8 cellular contexts compared by ENCODE assay signal in the genomic region with DNA sequence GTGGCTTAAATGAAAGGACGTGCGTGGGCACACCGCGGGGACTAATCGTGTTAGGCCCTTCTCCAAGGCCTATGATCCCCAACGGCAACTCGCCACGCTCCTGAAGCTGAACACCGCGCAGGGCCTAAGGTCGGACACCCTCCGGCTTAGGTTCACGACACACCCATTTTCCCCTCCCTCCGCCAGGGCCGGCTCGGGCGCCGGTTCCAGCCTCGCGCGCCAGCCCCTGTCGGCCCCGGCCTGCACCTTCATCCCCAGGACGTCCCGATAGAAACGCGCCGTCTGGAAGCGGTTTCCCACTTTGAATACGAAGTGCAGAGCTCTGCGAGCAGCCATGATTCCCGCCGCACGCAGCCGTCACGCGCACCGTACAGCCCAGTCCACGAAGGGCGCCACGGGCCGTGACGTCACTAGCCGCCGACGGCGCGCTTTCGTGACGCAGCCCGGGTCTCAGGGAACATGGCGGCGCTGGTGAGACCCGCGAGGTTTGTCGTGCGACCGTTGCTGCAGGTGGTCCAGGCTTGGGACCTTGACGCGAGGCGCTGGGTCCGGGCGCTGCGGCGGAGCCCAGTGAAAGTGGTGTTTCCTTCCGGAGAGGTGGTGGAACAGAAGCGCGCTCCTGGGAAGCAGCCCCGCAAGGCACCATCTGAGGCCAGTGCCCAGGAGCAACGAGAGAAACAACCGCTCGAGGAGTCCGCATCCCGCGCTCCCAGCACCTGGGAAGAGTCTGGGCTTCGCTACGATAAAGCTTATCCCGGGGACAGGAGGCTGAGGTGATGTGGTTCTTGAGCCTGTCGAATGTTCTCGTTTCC. TPM values are rescaled to one million over a fixed set of nuclear protein-coding genes. Genes with fewer than 3 reads are reported as not detected.
DNase-seq lines count a peak whose midpoint lies in the region; ATAC-seq and TF ChIP-seq lines count a peak whose summit lies in the region.

A gene with protein sequence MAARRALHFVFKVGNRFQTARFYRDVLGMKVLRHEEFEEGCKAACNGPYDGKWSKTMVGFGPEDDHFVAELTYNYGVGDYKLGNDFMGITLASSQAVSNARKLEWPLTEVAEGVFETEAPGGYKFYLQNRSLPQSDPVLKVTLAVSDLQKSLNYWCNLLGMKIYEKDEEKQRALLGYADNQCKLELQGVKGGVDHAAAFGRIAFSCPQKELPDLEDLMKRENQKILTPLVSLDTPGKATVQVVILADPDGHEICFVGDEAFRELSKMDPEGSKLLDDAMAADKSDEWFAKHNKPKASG (minus strand): TSS at position 361 of the 812 bp plus-strand sequence. CDS start 25 bp downstream, at position 336.
TSS of gene MRM3 (plus strand) at position 434 of the 812 bp plus-strand sequence. CDS start at position 460, 26 bp downstream.

- H3K4me1 ChIP-seq in transverse colon, result peaks cover 6 to 24% (median 15%) of the 10 kb centered on the region in 4 donors

- H3K36me3 ChIP-seq in transverse colon, result peaks cover 0 to 14% (median 5%) of the 10 kb centered on the region in 4 donors

- peaks cover 35% of the 10 kb centered on the region for H3K36me3 Mint-ChIP-seq in activated naive CD8-positive, alpha-beta T cell treated with anti-CD3 and anti-CD28 coated beads, Interleukin-2, amount 50 U/mL, for 24 hours (ENCODE audit: low read depth)

- no peak for TF ChIP-seq EP300 in transverse colon (IDR thresholded peaks at IDR 0.05; ENCODE audit: low read depth)

- 1% methylated on average over 80 of the region's 80 CpGs; no CpG with 5 or more reads in 1 of the 2 donors for WGBS in transverse colon (ENCODE audit: low coverage in 1 of 2), 2 donors

- H3K4me1 Mint-ChIP-seq in activated naive CD8-positive, alpha-beta T cell treated with anti-CD3 and anti-CD28 coated beads, Interleukin-2, amount 50 U/mL, for 24 hours, result peaks cover 45% of the 10 kb centered on the region

- H3K4me3 ChIP-seq in transverse colon, result peak within 1 kb of the TSS; percentile 59 to 93 (median 74)

- TF ChIP-seq CTCF in GM10266 (IDR thresholded peaks at IDR 0.05; ENCODE audit: control insufficient read depth, insufficient read depth, low read depth, missing control alignments) (no peak), transverse colon (IDR thresholded peaks at IDR 0.05) (peak in 4 of 5 experiments; percentile 10 to 73 (median 40))

- peak within 1 kb of the TSS; percentile 97 for H3K4me3 Mint-ChIP-seq in activated naive CD8-positive, alpha-beta T cell treated with anti-CD3 and anti-CD28 coated beads, Interleukin-2, amount 50 U/mL, for 24 hours

- in situ Hi-C loops in transverse colon (cut with MboI; ENCODE audit: low pct_ligation_motif_present in 1 of 4, low pct_unique_long_range_greater_than_20kb in 1 of 4, low sequenced_read_pairs in 3 of 4), result loop anchor here in 2 of 4 donors (10.0 kb wide), 1 partner anchor 203 kb away; no protein-coding TSS in a partner anchor

- no peaks in the 10 kb centered on the region for H3K27me3 Mint-ChIP-seq in activated naive CD8-positive, alpha-beta T cell treated with anti-CD3 and anti-CD28 coated beads, Interleukin-2, amount 50 U/mL, for 24 hours

- peak within 1 kb of the TSS; percentile 85 to 94 (median 86) for H3K27ac ChIP-seq in transverse colon

- DNase-seq in GM10266 (ENCODE audit: extremely low spot score) (peak; percentile 96), NCI-H1092 treated with DMSO at 0.1 percent for 48 hours (lab: John Stamatoyannopoulos, UW) (peak; percentile 73), SW480 (ENCODE audit: low spot score) (peak; percentile 75), cardiac septum (ENCODE audit: low spot score) (peak; percentile 96), pons (ENCODE audit: low spot score) (peak; percentile 77), transverse colon (peak; percentile 95)
- peak; percentile 96 for DNase-seq in activated naive CD8-positive, alpha-beta T cell treated with anti-CD3 and anti-CD28 coated beads, Interleukin-2, amount 50 U/mL, for 24 hours

- H3K9me3 Mint-ChIP-seq in activated naive CD8-positive, alpha-beta T cell treated with anti-CD3 and anti-CD28 coated beads, Interleukin-2, amount 50 U/mL, for 24 hours, result no peaks in the 10 kb centered on the region

- peak; percentile 91 for ATAC-seq in HG02610 (IDR thresholded peaks at IDR 0.05; ENCODE audit: unreplicated experiment)
- ATAC-seq in activated naive CD8-positive, alpha-beta T cell treated with anti-CD3 and anti-CD28 coated beads, Interleukin-2, amount 50 U/mL, for 24 hours, result peak; percentile 94

- intact Hi-C loops in cardiac septum (cut with DNase I) (no loop called here), transverse colon (cut with DNase I; ENCODE audit: low total_unique reads) (no loop called here)

- TF ChIP-seq POLR2A in transverse colon (IDR thresholded peaks at IDR 0.05), result peak; percentile 74

- H3K27me3 ChIP-seq in transverse colon, result no peaks in the 10 kb centered on the region

- H3K9me3 ChIP-seq in transverse colon, result no peaks in the 10 kb centered on the region

- H3K27ac Mint-ChIP-seq in activated naive CD8-positive, alpha-beta T cell treated with anti-CD3 and anti-CD28 coated beads, Interleukin-2, amount 50 U/mL, for 24 hours, result peak within 1 kb of the TSS; percentile 97

RNA-seq across cellular contexts. Expression of the first gene that starts in this region (rescaled TPM):
- total RNA-seq in cardiac septum (33.8 TPM), transverse colon (100 to 1,000 TPM in 1 of 4 donors, 10 to 100 TPM in 3; 65.5 to 124 (median 73.7) TPM)

RNA-seq across cellular contexts. Expression of gene MRM3, which starts in this region (rescaled TPM):
- total RNA-seq in cardiac septum, result 15.9 TPM
- total RNA-seq in transverse colon, result 10 to 100 TPM in 2 of 4 donors, under 1 TPM in 1, not detected in 1; 1.00 to 13.4 (median 12.5) TPM

Comparison
In these comparisons a context has a peak if more than half of its experiments do, and no peak if none do; other contexts are left out.
1. Peak in every context shown above with its lines: DNase-seq, ATAC-seq, H3K4me3 ChIP-seq and H3K27ac ChIP-seq.